24 cellular contexts compared by ENCODE assay signal in genomic region chr15:62938825-62939224, GRCh38.
"Had no signal": no experiment of that assay in that cellular context is flagged by ENCODE, and none has a peak within 500 bp of the region (broad histone marks: within the 10 kb centered on the region; RNA-seq: fewer than 3 reads in every experiment).

No MANE protein-coding gene starts in this region.

- H3K27me3 ChIP-seq: gastrocnemius medialis, neural progenitor cell, upper lobe of right lung had no signal

- FAIRE-seq: kidney had no signal

- H3K4me3 Mint-ChIP-seq: activated naive CD8-positive, alpha-beta T cell treated with anti-CD3 and anti-CD28 coated beads, Interleukin-2, amount 10 ng/mL, durations not matched to agents 7 days and 5 days; naive B cell; neural progenitor cell; stimulated activated naive CD8-positive, alpha-beta T cell treated with anti-CD3 and anti-CD28 coated beads, Interleukin-15, Interleukin-2, amounts not matched to agents 100 ng/mL and 50 ng/mL, for 24 hours; T-helper 1 cell treated with Interleukin-12 subunit alpha and Interleukin-12 subunit beta and Interleukin-4 antibody, amounts not matched to agents 30 μg/mL and 1 μg/mL, for 36 hours had no signal

- H3K36me3 ChIP-seq: gastrocnemius medialis, left ventricle myocardium inferior, neural progenitor cell, prostate gland, upper lobe of right lung, WERI-Rb-1 had no signal

- DNase-seq: activated CD4-positive, alpha-beta T cell treated with anti-CD3 and anti-CD28 coated beads for 1 hour; activated CD4-positive, alpha-beta T cell treated with anti-CD3 and anti-CD28 coated beads, Interleukin-2, amount 50 U/mL, for 48 hours; activated naive CD4-positive, alpha-beta T cell treated with Interleukin-2 at 50 U/mL for 16 hours; activated naive CD8-positive, alpha-beta T cell treated with anti-CD3 and anti-CD28 coated beads, Interleukin-2, amount 10 ng/mL, durations not matched to agents 7 days and 5 days; activated T-cell treated with anti-CD3 and anti-CD28 coated beads for 4 hours; amygdala; effector CD8-positive, alpha-beta T cell; gastrocnemius medialis; kidney; left ventricle myocardium inferior; mucosa of descending colon; naive B cell; right cardiac atrium; stimulated activated CD4-positive, alpha-beta T cell treated with anti-CD3 and anti-CD28 coated beads, Interleukin-15, amount 100 ng/mL, for 24 hours; stimulated activated CD4-positive, alpha-beta T cell treated with anti-CD3 and anti-CD28 coated beads, Interleukin-2, amount 100 ng/mL, for 48 hours; upper lobe of right lung; WERI-Rb-1 had no signal

- H3K9me3 ChIP-seq: gastrocnemius medialis, left ventricle myocardium inferior, mucosa of descending colon, prostate gland, upper lobe of right lung had no signal

- H3K9me3 Mint-ChIP-seq: activated naive CD8-positive, alpha-beta T cell treated with anti-CD3 and anti-CD28 coated beads, Interleukin-2, amount 10 ng/mL, durations not matched to agents 7 days and 5 days; activated T-helper 2 cell treated with anti-CD3 and anti-CD28 coated beads, Interferon-gamma antibody, Interleukin-2, Interleukin-4, amounts not matched to agents 10 μg/mL and 5 μg/mL and 100 μg/mL, durations not matched to agents 14 hours and 24 hours and 36 hours; naive B cell; neural progenitor cell; stimulated activated naive CD8-positive, alpha-beta T cell treated with anti-CD3 and anti-CD28 coated beads, Interleukin-15, Interleukin-2, amounts not matched to agents 100 ng/mL and 50 ng/mL, for 24 hours; T-helper 1 cell treated with Interleukin-12 subunit alpha and Interleukin-12 subunit beta and Interleukin-4 antibody, amounts not matched to agents 30 μg/mL and 1 μg/mL, for 36 hours had no signal

- H3K4me3 ChIP-seq: gastrocnemius medialis, left ventricle myocardium inferior, mucosa of descending colon, neural progenitor cell, prostate gland, skin epidermis, upper lobe of right lung had no signal

- ATAC-seq: esophagus mucosa, gastrocnemius medialis, mucosa of descending colon, right cardiac atrium, upper lobe of right lung had no signal

- H3K4me1 ChIP-seq: neural progenitor cell, prostate gland had no signal

- H3K4me1 Mint-ChIP-seq: activated naive CD8-positive, alpha-beta T cell treated with anti-CD3 and anti-CD28 coated beads, Interleukin-2, amount 10 ng/mL, durations not matched to agents 7 days and 5 days; naive B cell had no signal

- H3K27ac ChIP-seq: neural progenitor cell, upper lobe of right lung, WERI-Rb-1 had no signal

- H3K36me3 Mint-ChIP-seq: activated naive CD8-positive, alpha-beta T cell treated with anti-CD3 and anti-CD28 coated beads, Interleukin-2, amount 10 ng/mL, durations not matched to agents 7 days and 5 days; naive B cell; neural progenitor cell had no signal

- H3K27ac Mint-ChIP-seq: activated naive CD8-positive, alpha-beta T cell treated with anti-CD3 and anti-CD28 coated beads, Interleukin-2, amount 10 ng/mL, durations not matched to agents 7 days and 5 days; activated T-helper 2 cell treated with anti-CD3 and anti-CD28 coated beads, Interferon-gamma antibody, Interleukin-2, Interleukin-4, amounts not matched to agents 10 μg/mL and 5 μg/mL and 100 μg/mL, durations not matched to agents 14 hours and 24 hours and 36 hours; naive B cell; neural progenitor cell; stimulated activated naive CD8-positive, alpha-beta T cell treated with anti-CD3 and anti-CD28 coated beads, Interleukin-15, Interleukin-2, amounts not matched to agents 100 ng/mL and 50 ng/mL, for 24 hours; T-helper 1 cell treated with Interleukin-12 subunit alpha and Interleukin-12 subunit beta and Interleukin-4 antibody, amounts not matched to agents 30 μg/mL and 1 μg/mL, for 36 hours had no signal
